8 cellular contexts compared by ENCODE assay signal in the genomic region with DNA sequence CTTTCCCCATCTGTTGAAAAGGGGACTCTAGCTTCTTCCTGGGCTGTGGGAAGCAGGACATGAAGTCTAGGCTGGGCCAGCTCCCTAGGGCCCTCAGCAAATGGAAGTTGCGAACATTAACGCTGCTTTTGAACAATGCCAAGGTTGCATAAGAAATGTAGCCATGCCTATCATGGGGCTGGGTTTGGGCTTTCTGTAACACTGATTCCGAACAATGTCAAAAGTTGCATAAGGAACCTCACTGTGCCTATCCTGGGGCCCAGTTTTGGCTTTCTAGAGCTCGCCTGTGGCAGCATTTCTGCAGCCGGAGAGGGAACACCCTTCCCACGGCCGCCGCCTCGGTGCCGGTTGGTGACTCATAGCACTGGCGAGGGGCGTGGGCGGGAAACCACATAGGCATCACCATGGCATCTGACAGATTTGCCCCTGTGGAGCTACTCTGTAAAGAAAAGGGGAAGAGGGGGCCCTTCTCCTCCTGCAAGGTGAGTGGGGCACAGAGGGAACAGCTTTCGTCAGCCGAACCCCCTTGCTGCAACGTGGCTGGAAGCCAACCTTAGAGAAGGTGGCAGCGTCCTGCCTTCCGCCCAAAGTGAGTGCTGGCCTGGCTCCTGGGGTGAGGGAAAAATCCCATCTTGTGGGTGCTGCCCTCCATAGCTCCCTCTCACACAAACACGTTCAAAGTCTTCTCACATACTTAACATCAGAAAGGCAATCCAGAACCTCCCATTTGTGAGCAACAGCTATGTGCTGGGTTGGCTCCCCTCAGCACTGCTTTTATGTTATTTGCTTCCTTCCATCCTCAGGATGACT. TPM values are rescaled to one million over a fixed set of nuclear protein-coding genes. Genes with fewer than 3 reads are reported as not detected.
DNase-seq lines count a peak whose midpoint lies in the region; ATAC-seq and TF ChIP-seq lines count a peak whose summit lies in the region.

No MANE protein-coding gene starts in this region.

- no peak for TF ChIP-seq POLR2A in thyroid gland (IDR thresholded peaks at IDR 0.05)

- H3K4me3 Mint-ChIP-seq in T-helper 17 cell (peak overlapping the region; percentile 59), memory B cell (peak overlapping the region; percentile 30)
- peak overlapping the region; percentile 46 for H3K4me3 Mint-ChIP-seq in activated naive CD8-positive, alpha-beta T cell treated with anti-CD3 and anti-CD28 coated beads for 36 hours
- peak overlapping the region; percentile 58 for H3K4me3 Mint-ChIP-seq in stimulated activated effector memory CD8-positive, alpha-beta T cell treated with anti-CD3 and anti-CD28 coated beads, Interleukin-12 subunit alpha, Interleukin-12 subunit beta, amount 100 ng/mL, for 72 hours

- H3K27me3 ChIP-seq in thyroid gland, result no peaks in the 10 kb centered on the region

- no peaks in the 10 kb centered on the region for H3K9me3 ChIP-seq in T-helper 17 cell (ENCODE audit: control insufficient read depth, low read length, poor library complexity, severe bottlenecking)
- H3K9me3 ChIP-seq in thyroid gland, result no peaks in the 10 kb centered on the region

- H3K36me3 ChIP-seq in thyroid gland, result no peaks in the 10 kb centered on the region

- no peak for TF ChIP-seq CTCF in thyroid gland (IDR thresholded peaks at IDR 0.05)

- DNase-seq in T-helper 17 cell (peak; percentile 16 to 56 (median 45)), memory B cell (ENCODE audit: low spot score in 2 of 2) (peak in 1 of 2 donors; percentile 12), NCI-H2081 (lab: John Stamatoyannopoulos, UW) (no peak), NCI-H446 (lab: John Stamatoyannopoulos, UW) (no peak), thyroid gland (no peak)
- peak; percentile 83 for DNase-seq in activated naive CD8-positive, alpha-beta T cell treated with anti-CD3 and anti-CD28 coated beads for 36 hours
- DNase-seq in stimulated activated effector memory CD8-positive, alpha-beta T cell treated with anti-CD3 and anti-CD28 coated beads, Interleukin-12 subunit alpha, Interleukin-12 subunit beta, amount 100 ng/mL, for 72 hours (ENCODE audit: low spot score in 2 of 2), result peak; percentile 77 to 86

- H3K9me3 Mint-ChIP-seq in activated naive CD8-positive, alpha-beta T cell treated with anti-CD3 and anti-CD28 coated beads for 36 hours, result no peaks in the 10 kb centered on the region
- H3K9me3 Mint-ChIP-seq in memory B cell, result no peaks in the 10 kb centered on the region
- H3K9me3 Mint-ChIP-seq in stimulated activated effector memory CD8-positive, alpha-beta T cell treated with anti-CD3 and anti-CD28 coated beads, Interleukin-12 subunit alpha, Interleukin-12 subunit beta, amount 100 ng/mL, for 72 hours, result no peaks in the 10 kb centered on the region

- H3K4me1 Mint-ChIP-seq in T-helper 17 cell (peaks cover 10% of the 10 kb centered on the region), memory B cell (peaks cover 11% of the 10 kb centered on the region)
- H3K4me1 Mint-ChIP-seq in activated naive CD8-positive, alpha-beta T cell treated with anti-CD3 and anti-CD28 coated beads for 36 hours, result peaks cover 32% of the 10 kb centered on the region
- peaks cover 53% of the 10 kb centered on the region for H3K4me1 Mint-ChIP-seq in stimulated activated effector memory CD8-positive, alpha-beta T cell treated with anti-CD3 and anti-CD28 coated beads, Interleukin-12 subunit alpha, Interleukin-12 subunit beta, amount 100 ng/mL, for 72 hours

- H3K4me1 ChIP-seq in thyroid gland, result no peaks in the 10 kb centered on the region

- WGBS in thyroid gland, 2 donors, result 68 to 70% methylated on average over 17 to 19 of the region's 19 CpGs

- intact Hi-C loops in thyroid gland (cut with DNase I), result no loop called here

- H3K36me3 Mint-ChIP-seq in T-helper 17 cell (ENCODE audit: low read depth) (no peaks in the 10 kb centered on the region), memory B cell (no peaks in the 10 kb centered on the region)
- no peaks in the 10 kb centered on the region for H3K36me3 Mint-ChIP-seq in activated naive CD8-positive, alpha-beta T cell treated with anti-CD3 and anti-CD28 coated beads for 36 hours
- peaks cover 8% of the 10 kb centered on the region for H3K36me3 Mint-ChIP-seq in stimulated activated effector memory CD8-positive, alpha-beta T cell treated with anti-CD3 and anti-CD28 coated beads, Interleukin-12 subunit alpha, Interleukin-12 subunit beta, amount 100 ng/mL, for 72 hours

- ATAC-seq in HG02588 (IDR thresholded peaks at IDR 0.05; ENCODE audit: unreplicated experiment), result peak; percentile 59
- peak; percentile 83 for ATAC-seq in T-helper 17 cell
- peak; percentile 66 for ATAC-seq in memory B cell (ENCODE audit: low read depth)
- peak; percentile 88 for ATAC-seq in stimulated activated effector memory CD8-positive, alpha-beta T cell treated with anti-CD3 and anti-CD28 coated beads, Interleukin-12 subunit alpha, Interleukin-12 subunit beta, amount 100 ng/mL, for 72 hours

- H3K4me3 ChIP-seq in thyroid gland (replicated peaks in 1 of 3), result no peak overlapping the region

- no peak overlapping the region for H3K27ac ChIP-seq in thyroid gland

- peaks cover 21% of the 10 kb centered on the region for H3K27me3 Mint-ChIP-seq in T-helper 17 cell
- peaks cover 8% of the 10 kb centered on the region for H3K27me3 Mint-ChIP-seq in activated naive CD8-positive, alpha-beta T cell treated with anti-CD3 and anti-CD28 coated beads for 36 hours
- H3K27me3 Mint-ChIP-seq in memory B cell, result peaks cover 12% of the 10 kb centered on the region

- H3K27ac Mint-ChIP-seq in T-helper 17 cell (peak overlapping the region; percentile 54), memory B cell (no peak overlapping the region)
- peak overlapping the region; percentile 77 for H3K27ac Mint-ChIP-seq in activated naive CD8-positive, alpha-beta T cell treated with anti-CD3 and anti-CD28 coated beads for 36 hours
- H3K27ac Mint-ChIP-seq in stimulated activated effector memory CD8-positive, alpha-beta T cell treated with anti-CD3 and anti-CD28 coated beads, Interleukin-12 subunit alpha, Interleukin-12 subunit beta, amount 100 ng/mL, for 72 hours, result peak overlapping the region; percentile 60

RNA-seq across cellular contexts. Expression of gene ATP2B2, which starts 46.6 kb away (rescaled TPM):
- not detected for total RNA-seq in T-helper 17 cell
- not detected for total RNA-seq in activated naive CD8-positive, alpha-beta T cell treated with anti-CD3 and anti-CD28 coated beads for 36 hours
- total RNA-seq in thyroid gland, result under 1 TPM in 3 of 4 donors, not detected in 1; 0.11 to 0.42 (median 0.15) TPM

Comparison
In these comparisons a context has a peak if more than half of its experiments do, and no peak if none do; other contexts are left out.
1. DNase-seq: peak in T-helper 17 cell (3 of 3), activated naive CD8-positive, alpha-beta T cell treated with anti-CD3 and anti-CD28 coated beads for 36 hours (single experiment) and stimulated activated effector memory CD8-positive, alpha-beta T cell treated with anti-CD3 and anti-CD28 coated beads, Interleukin-12 subunit alpha, Interleukin-12 subunit beta, amount 100 ng/mL, for 72 hours (2 of 2); none in NCI-H2081 (0 of 2), NCI-H446 (0 of 2) and thyroid gland (0 of 2).
2. Peak in every context shown above with its lines, with median percentiles within 50 percentile points of each other: ATAC-seq and H3K4me3 Mint-ChIP-seq.